1 cellular context compared by ENCODE assay signal in the genomic region with DNA sequence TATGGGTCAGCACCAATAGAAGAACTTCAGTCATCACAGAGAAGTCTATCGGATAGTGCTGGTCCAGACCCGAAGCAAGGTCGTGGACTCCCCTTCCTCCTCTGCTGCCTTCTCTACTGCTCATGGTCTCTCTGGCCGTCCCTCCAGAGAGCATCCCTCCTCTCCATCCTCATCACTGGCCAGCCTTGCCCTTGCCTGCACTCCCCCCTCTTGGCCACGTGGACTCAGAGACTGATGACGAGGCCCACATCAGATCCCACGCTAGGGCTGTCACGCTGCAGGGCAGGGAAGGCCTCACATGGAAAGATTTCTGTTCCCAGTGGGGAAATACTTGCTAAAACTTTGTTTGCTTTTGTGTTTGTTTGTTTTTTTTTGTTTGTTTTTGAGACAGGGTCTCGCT.
A peak's percentile ranks its signal among the peaks of the same experiment; 100 is the strongest.
TF ChIP-seq lines count a peak whose summit lies in the region.

No MANE protein-coding gene starts in this region.

TF ChIP-seq in K562, 482 proteins besides CTCF, POLR2A, EP300 and RAD21 (continues in another document):
- TF ChIP-seq, protein P1, sequence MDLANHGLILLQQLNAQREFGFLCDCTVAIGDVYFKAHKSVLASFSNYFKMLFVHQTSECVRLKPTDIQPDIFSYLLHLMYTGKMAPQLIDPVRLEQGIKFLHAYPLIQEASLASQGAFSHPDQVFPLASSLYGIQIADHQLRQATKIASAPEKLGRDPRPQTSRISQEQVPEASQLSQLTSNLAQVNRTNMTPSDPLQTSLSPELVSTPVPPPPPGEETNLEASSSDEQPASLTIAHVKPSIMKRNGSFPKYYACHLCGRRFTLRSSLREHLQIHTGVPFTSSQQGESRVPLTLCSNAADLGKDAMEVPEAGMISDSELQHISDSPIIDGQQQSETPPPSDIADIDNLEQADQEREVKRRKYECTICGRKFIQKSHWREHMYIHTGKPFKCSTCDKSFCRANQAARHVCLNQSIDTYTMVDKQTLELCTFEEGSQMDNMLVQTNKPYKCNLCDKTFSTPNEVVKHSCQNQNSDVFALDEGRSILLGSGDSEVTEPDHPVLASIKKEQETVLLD (IDR thresholded peaks at IDR 0.05), result no peak
- no peak for TF ChIP-seq ZNF444 (CRISPR knock-in tag; IDR thresholded peaks at IDR 0.05)
- TF ChIP-seq TEAD1 (CRISPR knock-in tag; IDR thresholded peaks at IDR 0.05), result no peak
- TF ChIP-seq, protein P2, sequence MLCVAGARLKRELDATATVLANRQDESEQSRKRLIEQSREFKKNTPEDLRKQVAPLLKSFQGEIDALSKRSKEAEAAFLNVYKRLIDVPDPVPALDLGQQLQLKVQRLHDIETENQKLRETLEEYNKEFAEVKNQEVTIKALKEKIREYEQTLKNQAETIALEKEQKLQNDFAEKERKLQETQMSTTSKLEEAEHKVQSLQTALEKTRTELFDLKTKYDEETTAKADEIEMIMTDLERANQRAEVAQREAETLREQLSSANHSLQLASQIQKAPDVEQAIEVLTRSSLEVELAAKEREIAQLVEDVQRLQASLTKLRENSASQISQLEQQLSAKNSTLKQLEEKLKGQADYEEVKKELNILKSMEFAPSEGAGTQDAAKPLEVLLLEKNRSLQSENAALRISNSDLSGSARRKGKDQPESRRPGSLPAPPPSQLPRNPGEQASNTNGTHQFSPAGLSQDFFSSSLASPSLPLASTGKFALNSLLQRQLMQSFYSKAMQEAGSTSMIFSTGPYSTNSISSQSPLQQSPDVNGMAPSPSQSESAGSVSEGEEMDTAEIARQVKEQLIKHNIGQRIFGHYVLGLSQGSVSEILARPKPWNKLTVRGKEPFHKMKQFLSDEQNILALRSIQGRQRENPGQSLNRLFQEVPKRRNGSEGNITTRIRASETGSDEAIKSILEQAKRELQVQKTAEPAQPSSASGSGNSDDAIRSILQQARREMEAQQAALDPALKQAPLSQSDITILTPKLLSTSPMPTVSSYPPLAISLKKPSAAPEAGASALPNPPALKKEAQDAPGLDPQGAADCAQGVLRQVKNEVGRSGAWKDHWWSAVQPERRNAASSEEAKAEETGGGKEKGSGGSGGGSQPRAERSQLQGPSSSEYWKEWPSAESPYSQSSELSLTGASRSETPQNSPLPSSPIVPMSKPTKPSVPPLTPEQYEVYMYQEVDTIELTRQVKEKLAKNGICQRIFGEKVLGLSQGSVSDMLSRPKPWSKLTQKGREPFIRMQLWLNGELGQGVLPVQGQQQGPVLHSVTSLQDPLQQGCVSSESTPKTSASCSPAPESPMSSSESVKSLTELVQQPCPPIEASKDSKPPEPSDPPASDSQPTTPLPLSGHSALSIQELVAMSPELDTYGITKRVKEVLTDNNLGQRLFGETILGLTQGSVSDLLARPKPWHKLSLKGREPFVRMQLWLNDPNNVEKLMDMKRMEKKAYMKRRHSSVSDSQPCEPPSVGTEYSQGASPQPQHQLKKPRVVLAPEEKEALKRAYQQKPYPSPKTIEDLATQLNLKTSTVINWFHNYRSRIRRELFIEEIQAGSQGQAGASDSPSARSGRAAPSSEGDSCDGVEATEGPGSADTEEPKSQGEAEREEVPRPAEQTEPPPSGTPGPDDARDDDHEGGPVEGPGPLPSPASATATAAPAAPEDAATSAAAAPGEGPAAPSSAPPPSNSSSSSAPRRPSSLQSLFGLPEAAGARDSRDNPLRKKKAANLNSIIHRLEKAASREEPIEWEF (CRISPR knock-in tag; IDR thresholded peaks at IDR 0.05), result no peak
- no peak for TF ChIP-seq ZZZ3 (IDR thresholded peaks at IDR 0.05)
- TF ChIP-seq, protein P3, sequence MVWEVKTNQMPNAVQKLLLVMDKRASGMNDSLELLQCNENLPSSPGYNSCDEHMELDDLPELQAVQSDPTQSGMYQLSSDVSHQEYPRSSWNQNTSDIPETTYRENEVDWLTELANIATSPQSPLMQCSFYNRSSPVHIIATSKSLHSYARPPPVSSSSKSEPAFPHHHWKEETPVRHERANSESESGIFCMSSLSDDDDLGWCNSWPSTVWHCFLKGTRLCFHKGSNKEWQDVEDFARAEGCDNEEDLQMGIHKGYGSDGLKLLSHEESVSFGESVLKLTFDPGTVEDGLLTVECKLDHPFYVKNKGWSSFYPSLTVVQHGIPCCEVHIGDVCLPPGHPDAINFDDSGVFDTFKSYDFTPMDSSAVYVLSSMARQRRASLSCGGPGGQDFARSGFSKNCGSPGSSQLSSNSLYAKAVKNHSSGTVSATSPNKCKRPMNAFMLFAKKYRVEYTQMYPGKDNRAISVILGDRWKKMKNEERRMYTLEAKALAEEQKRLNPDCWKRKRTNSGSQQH (CRISPR knock-in tag; IDR thresholded peaks at IDR 0.05), result no peak
- TF ChIP-seq, protein P4, sequence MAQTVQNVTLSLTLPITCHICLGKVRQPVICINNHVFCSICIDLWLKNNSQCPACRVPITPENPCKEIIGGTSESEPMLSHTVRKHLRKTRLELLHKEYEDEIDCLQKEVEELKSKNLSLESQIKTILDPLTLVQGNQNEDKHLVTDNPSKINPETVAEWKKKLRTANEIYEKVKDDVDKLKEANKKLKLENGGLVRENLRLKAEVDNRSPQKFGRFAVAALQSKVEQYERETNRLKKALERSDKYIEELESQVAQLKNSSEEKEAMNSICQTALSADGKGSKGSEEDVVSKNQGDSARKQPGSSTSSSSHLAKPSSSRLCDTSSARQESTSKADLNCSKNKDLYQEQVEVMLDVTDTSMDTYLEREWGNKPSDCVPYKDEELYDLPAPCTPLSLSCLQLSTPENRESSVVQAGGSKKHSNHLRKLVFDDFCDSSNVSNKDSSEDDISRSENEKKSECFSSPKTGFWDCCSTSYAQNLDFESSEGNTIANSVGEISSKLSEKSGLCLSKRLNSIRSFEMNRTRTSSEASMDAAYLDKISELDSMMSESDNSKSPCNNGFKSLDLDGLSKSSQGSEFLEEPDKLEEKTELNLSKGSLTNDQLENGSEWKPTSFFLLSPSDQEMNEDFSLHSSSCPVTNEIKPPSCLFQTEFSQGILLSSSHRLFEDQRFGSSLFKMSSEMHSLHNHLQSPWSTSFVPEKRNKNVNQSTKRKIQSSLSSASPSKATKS (CRISPR knock-in tag; IDR thresholded peaks at IDR 0.05), result no peak
- no peak for TF ChIP-seq SLC30A9 (CRISPR knock-in tag; IDR thresholded peaks at IDR 0.05)
- TF ChIP-seq, protein P5, sequence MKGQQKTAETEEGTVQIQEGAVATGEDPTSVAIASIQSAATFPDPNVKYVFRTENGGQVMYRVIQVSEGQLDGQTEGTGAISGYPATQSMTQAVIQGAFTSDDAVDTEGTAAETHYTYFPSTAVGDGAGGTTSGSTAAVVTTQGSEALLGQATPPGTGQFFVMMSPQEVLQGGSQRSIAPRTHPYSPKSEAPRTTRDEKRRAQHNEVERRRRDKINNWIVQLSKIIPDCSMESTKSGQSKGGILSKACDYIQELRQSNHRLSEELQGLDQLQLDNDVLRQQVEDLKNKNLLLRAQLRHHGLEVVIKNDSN (CRISPR knock-in tag; IDR thresholded peaks at IDR 0.05), result peak; percentile 58
- TF ChIP-seq, protein P6, sequence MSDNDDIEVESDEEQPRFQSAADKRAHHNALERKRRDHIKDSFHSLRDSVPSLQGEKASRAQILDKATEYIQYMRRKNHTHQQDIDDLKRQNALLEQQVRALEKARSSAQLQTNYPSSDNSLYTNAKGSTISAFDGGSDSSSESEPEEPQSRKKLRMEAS (CRISPR knock-in tag; IDR thresholded peaks at IDR 0.05), result peak; percentile 29; the same call in 1 of the 2 replicates
- TF ChIP-seq, protein P7, sequence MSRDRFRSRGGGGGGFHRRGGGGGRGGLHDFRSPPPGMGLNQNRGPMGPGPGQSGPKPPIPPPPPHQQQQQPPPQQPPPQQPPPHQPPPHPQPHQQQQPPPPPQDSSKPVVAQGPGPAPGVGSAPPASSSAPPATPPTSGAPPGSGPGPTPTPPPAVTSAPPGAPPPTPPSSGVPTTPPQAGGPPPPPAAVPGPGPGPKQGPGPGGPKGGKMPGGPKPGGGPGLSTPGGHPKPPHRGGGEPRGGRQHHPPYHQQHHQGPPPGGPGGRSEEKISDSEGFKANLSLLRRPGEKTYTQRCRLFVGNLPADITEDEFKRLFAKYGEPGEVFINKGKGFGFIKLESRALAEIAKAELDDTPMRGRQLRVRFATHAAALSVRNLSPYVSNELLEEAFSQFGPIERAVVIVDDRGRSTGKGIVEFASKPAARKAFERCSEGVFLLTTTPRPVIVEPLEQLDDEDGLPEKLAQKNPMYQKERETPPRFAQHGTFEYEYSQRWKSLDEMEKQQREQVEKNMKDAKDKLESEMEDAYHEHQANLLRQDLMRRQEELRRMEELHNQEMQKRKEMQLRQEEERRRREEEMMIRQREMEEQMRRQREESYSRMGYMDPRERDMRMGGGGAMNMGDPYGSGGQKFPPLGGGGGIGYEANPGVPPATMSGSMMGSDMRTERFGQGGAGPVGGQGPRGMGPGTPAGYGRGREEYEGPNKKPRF (IDR thresholded peaks at IDR 0.05; ENCODE audit: low read depth, low read length), result no peak
- TF ChIP-seq ZNF263 (CRISPR knock-in tag; IDR thresholded peaks at IDR 0.05; ENCODE audit: borderline replicate concordance), result no peak
- TF ChIP-seq, protein P8, sequence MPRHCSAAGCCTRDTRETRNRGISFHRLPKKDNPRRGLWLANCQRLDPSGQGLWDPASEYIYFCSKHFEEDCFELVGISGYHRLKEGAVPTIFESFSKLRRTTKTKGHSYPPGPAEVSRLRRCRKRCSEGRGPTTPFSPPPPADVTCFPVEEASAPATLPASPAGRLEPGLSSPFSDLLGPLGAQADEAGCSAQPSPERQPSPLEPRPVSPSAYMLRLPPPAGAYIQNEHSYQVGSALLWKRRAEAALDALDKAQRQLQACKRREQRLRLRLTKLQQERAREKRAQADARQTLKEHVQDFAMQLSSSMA (CRISPR knock-in tag; IDR thresholded peaks at IDR 0.05), result no peak
- no peak for TF ChIP-seq RFX1 (IDR thresholded peaks at IDR 0.05)
- TF ChIP-seq, protein P9, sequence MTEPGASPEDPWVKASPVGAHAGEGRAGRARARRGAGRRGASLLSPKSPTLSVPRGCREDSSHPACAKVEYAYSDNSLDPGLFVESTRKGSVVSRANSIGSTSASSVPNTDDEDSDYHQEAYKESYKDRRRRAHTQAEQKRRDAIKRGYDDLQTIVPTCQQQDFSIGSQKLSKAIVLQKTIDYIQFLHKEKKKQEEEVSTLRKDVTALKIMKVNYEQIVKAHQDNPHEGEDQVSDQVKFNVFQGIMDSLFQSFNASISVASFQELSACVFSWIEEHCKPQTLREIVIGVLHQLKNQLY (CRISPR knock-in tag; conservative IDR thresholded peaks at IDR 0.05), result no peak
- TF ChIP-seq ZNF644 (tag; IDR thresholded peaks at IDR 0.05; ENCODE audit: low read depth), result no peak
- TF ChIP-seq, protein P10, sequence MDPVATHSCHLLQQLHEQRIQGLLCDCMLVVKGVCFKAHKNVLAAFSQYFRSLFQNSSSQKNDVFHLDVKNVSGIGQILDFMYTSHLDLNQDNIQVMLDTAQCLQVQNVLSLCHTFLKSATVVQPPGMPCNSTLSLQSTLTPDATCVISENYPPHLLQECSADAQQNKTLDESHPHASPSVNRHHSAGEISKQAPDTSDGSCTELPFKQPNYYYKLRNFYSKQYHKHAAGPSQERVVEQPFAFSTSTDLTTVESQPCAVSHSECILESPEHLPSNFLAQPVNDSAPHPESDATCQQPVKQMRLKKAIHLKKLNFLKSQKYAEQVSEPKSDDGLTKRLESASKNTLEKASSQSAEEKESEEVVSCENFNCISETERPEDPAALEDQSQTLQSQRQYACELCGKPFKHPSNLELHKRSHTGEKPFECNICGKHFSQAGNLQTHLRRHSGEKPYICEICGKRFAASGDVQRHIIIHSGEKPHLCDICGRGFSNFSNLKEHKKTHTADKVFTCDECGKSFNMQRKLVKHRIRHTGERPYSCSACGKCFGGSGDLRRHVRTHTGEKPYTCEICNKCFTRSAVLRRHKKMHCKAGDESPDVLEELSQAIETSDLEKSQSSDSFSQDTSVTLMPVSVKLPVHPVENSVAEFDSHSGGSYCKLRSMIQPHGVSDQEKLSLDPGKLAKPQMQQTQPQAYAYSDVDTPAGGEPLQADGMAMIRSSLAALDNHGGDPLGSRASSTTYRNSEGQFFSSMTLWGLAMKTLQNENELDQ (CRISPR knock-in tag; IDR thresholded peaks at IDR 0.05; ENCODE audit: borderline replicate concordance), result no peak
- TF ChIP-seq NFIC (IDR thresholded peaks at IDR 0.05), result no peak
- TF ChIP-seq ZNF717 (CRISPR knock-in tag; IDR thresholded peaks at IDR 0.05), result no peak
